Comparison of ENCODE assay signal across 13 cellular contexts in the genomic region with DNA sequence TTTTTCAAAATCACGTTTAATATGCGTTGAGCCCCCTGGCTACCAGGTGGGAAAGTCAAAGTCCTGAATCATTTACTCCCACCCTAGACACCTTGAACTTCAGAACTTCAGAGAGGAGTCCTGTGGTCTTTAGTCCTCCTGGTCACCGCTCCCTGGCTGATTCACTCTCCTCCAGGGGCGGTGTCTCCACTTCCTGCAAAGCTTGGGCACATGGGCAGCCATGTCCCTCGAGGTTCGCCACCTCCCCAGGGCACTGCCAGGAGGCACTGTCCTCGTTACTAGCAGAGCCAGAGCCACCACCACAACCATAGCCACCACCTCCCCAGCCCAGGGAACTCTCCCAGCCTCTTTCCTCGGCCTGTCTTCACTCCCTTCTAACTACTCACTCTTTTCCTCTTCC. TPM values are rescaled to one million over a fixed set of nuclear protein-coding genes. Genes with fewer than 3 reads are reported as not detected.
DNase-seq lines count a peak whose midpoint lies in the region; ATAC-seq and TF ChIP-seq lines count a peak whose summit lies in the region.
"Had no signal": no experiment of that assay in that cellular context is flagged by ENCODE, and none has a peak within 500 bp of the region (broad histone marks: within the 10 kb centered on the region; RNA-seq: fewer than 3 reads in every experiment).

No MANE protein-coding gene starts in this region.

- H3K9me2 ChIP-seq in PC-3 (replicated peaks; ENCODE audit: low read length), result no peaks in the 10 kb centered on the region

- H3K27ac Mint-ChIP-seq in stimulated activated memory B cell treated with anti-CD40 and anti-IgM and Interleukin-4, amounts not matched to agents 10 μg/mL and 1 μg/mL and 100 μg/mL, for 72 hours, result no peak overlapping the region
- H3K27ac Mint-ChIP-seq: activated B cell treated with CpG ODN at 0.5 μM for 24 hours had no signal

- peaks cover 65% of the 10 kb centered on the region for H3K4me1 ChIP-seq in PC-3 (ENCODE audit: insufficient read depth, low read length)
- peaks cover 18% of the 10 kb centered on the region for H3K4me1 ChIP-seq in upper lobe of right lung

- POLR2A ChIA-PET in PC-3 (lab: Charles Lee; ENCODE audit: unreplicated experiment), result interaction anchor here (1.9 kb wide), 1 partner anchor 30 kb away, joined by 8 read pairs; no protein-coding TSS in a partner anchor

- TF ChIP-seq CTCF in PC-3 (conservative IDR thresholded peaks at IDR 0.05; ENCODE audit: low read depth, low read length), result no peak
- no peak for TF ChIP-seq CTCF in upper lobe of right lung (IDR thresholded peaks at IDR 0.05)

- H3F3A ChIP-seq in PC-3 (ENCODE audit: low read length, unreplicated experiment), result peaks cover 18% of the 10 kb centered on the region

- no peaks in the 10 kb centered on the region for H3K9me3 Mint-ChIP-seq in stimulated activated memory B cell treated with anti-CD40 and anti-IgM and Interleukin-4, amounts not matched to agents 10 μg/mL and 1 μg/mL and 100 μg/mL, for 72 hours
- H3K9me3 Mint-ChIP-seq: activated B cell treated with CpG ODN at 0.5 μM for 24 hours had no signal

- no peak overlapping the region for H2AFZ ChIP-seq in PC-3 (ENCODE audit: low read length)

- no peaks in the 10 kb centered on the region for H4K20me1 ChIP-seq in PC-3 (ENCODE audit: low read length)

- H3K36me3 ChIP-seq in PC-3 (ENCODE audit: low read depth, low read length) (no peaks in the 10 kb centered on the region; the same call in 1 of the 2 replicates), upper lobe of right lung (no peaks in the 10 kb centered on the region)
- H3K36me3 ChIP-seq: SJCRH30 had no signal

- BruUV-seq in PC-3 (replicated peaks; lab: Mats Ljungman, UMichigan), result TSS peak; percentile 76

- CTCF ChIA-PET in PC-3 (lab: Charles Lee), result interaction anchor here (0.6 kb wide), 1 partner anchor 171 kb away, joined by 4 read pairs; no protein-coding TSS in a partner anchor

- H3K9me3 ChIP-seq in PC-3 (ENCODE audit: low read length) (no peaks in the 10 kb centered on the region), upper lobe of right lung (no peaks in the 10 kb centered on the region)
- H3K9me3 ChIP-seq: SJCRH30 had no signal

- no peaks in the 10 kb centered on the region for H3K36me3 Mint-ChIP-seq in stimulated activated memory B cell treated with anti-CD40 and anti-IgM and Interleukin-4, amounts not matched to agents 10 μg/mL and 1 μg/mL and 100 μg/mL, for 72 hours

- H3K4me3 Mint-ChIP-seq in stimulated activated memory B cell treated with anti-CD40 and anti-IgM and Interleukin-4, amounts not matched to agents 10 μg/mL and 1 μg/mL and 100 μg/mL, for 72 hours, result no peak overlapping the region
- H3K4me3 Mint-ChIP-seq: activated B cell treated with CpG ODN at 0.5 μM for 24 hours had no signal

- peaks cover 44% of the 10 kb centered on the region for H3K27me3 Mint-ChIP-seq in stimulated activated memory B cell treated with anti-CD40 and anti-IgM and Interleukin-4, amounts not matched to agents 10 μg/mL and 1 μg/mL and 100 μg/mL, for 72 hours

- DNase-seq in activated T-cell treated with anti-CD3 and anti-CD28 coated beads, Interleukin-2, amount 50 U/mL, for 1 hour, result peak; percentile 11
- DNase-seq in activated T-cell treated with anti-CD3 and anti-CD28 coated beads, Interleukin-2, amount 50 U/mL, for 48 hours, result no peak
- DNase-seq in PC-3 (peak; percentile 62), epithelial cell of prostate (ENCODE audit: low read depth, low spot score) (no peak), upper lobe of right lung (peak; percentile 36), middle frontal gyrus (ENCODE audit: extremely low spot score, low spot score) (no peak), cerebellar cortex (ENCODE audit: low spot score) (no peak)
- DNase-seq: activated B cell treated with CpG ODN at 0.5 μM for 24 hours; activated CD8-positive, alpha-beta memory T cell treated with anti-CD3 and anti-CD28 coated beads, Interleukin-2, amount 50 U/mL, for 4 hours; erythroblast; hippocampal formation had no signal

- peak overlapping the region; percentile 31; the same call in 1 of the 2 replicates for H3K4me3 ChIP-seq in PC-3 (ENCODE audit: low read length)
- no peak overlapping the region for H3K4me3 ChIP-seq in upper lobe of right lung
- H3K4me3 ChIP-seq: SJCRH30 had no signal

- H3K79me2 ChIP-seq in PC-3 (ENCODE audit: low read length), result peaks cover 42% of the 10 kb centered on the region

- H3K27ac ChIP-seq in PC-3 (ENCODE audit: low read length), result peak overlapping the region; percentile 97
- peak overlapping the region; percentile 56 for H3K27ac ChIP-seq in epithelial cell of prostate
- H3K27ac ChIP-seq in upper lobe of right lung, result no peak overlapping the region
- H3K27ac ChIP-seq: SJCRH30 had no signal

- H3K9ac ChIP-seq in PC-3 (ENCODE audit: low read length), result peak overlapping the region; percentile 66

- peaks cover 11% of the 10 kb centered on the region for H3K4me1 Mint-ChIP-seq in stimulated activated memory B cell treated with anti-CD40 and anti-IgM and Interleukin-4, amounts not matched to agents 10 μg/mL and 1 μg/mL and 100 μg/mL, for 72 hours

- ATAC-seq in PC-3, result no peak
- ATAC-seq in upper lobe of right lung, result no peak
- ATAC-seq in stimulated activated memory B cell treated with anti-CD40 and anti-IgM and Interleukin-4, amounts not matched to agents 10 μg/mL and 1 μg/mL and 100 μg/mL, for 72 hours, result no peak

- intact Hi-C loops in PC-3 (cut with micrococcal nuclease) (loop anchor here (2.0 to 5.0 kb wide), 3 partner anchors 30 to 60 kb away; a partner anchor contains a TSS), upper lobe of right lung (cut with DNase I) (no loop called here)

- H3K4me2 ChIP-seq in PC-3 (ENCODE audit: low read length), result peak overlapping the region; percentile 70

- H3K27me3 ChIP-seq in PC-3 (ENCODE audit: low read length) (no peaks in the 10 kb centered on the region), upper lobe of right lung (no peaks in the 10 kb centered on the region)
- H3K27me3 ChIP-seq: SJCRH30 had no signal

RNA-seq across cellular contexts. Expression of a gene that starts 31.0 kb away (rescaled TPM):
- total RNA-seq in PC-3 (2014; rRNA removed) (224 and 249 TPM in 2 replicates), upper lobe of right lung (11.1 TPM)

RNA-seq across cellular contexts. Expression of a gene that starts 34.8 kb away (rescaled TPM):
- 10.1 and 12.0 TPM in 2 replicates for total RNA-seq in PC-3 (2014; rRNA removed)
- 23.4 TPM for total RNA-seq in upper lobe of right lung

RNA-seq across cellular contexts. Expression of a gene that starts 37.2 kb away (rescaled TPM):
- total RNA-seq in PC-3 (2014; rRNA removed) (18.7 and 41.0 TPM in 2 replicates), upper lobe of right lung (82.9 TPM)

Comparison
In these comparisons a context has a peak if more than half of its experiments do, and no peak if none do; other contexts are left out.
1. DNase-seq: peak in activated T-cell treated with anti-CD3 and anti-CD28 coated beads, Interleukin-2, amount 50 U/mL, for 1 hour (single experiment), PC-3 (single experiment) and upper lobe of right lung (single experiment); none in activated T-cell treated with anti-CD3 and anti-CD28 coated beads, Interleukin-2, amount 50 U/mL, for 48 hours (0 of 2), epithelial cell of prostate (single experiment), middle frontal gyrus (single experiment) and cerebellar cortex (single experiment).
2. RNA of a gene that starts 31.0 kb away (total RNA-seq): 224 to 249 TPM in PC-3; 11.1 TPM in upper lobe of right lung (single experiment); every median in the first group is over 10 times any median in the second.